In genomic region chr6:43454290-43455033, GRCh38 we compare ENCODE assay signal across 8 cellular contexts. TPM values are rescaled to one million over a fixed set of nuclear protein-coding genes. Genes with fewer than 3 reads are reported as not detected.
DNase-seq lines count a peak whose midpoint lies in the region; ATAC-seq and TF ChIP-seq lines count a peak whose summit lies in the region.

No MANE protein-coding gene starts in this region.

- H3K4me1 ChIP-seq in H9 (ENCODE audit: insufficient read depth, low read length) (no peaks in the 10 kb centered on the region), colonic mucosa (peaks cover 5% of the 10 kb centered on the region)

- CTCF ChIA-PET in CD4-positive, alpha-beta T cell (lab: Charles Lee) = interaction anchor here (0.6 to 2.6 kb wide), 5 partner anchors 16 to 93 kb away, joined by 3 to 13 read pairs (median 3); partner anchors contain the start of gene ABCC10

- H3K79me2 ChIP-seq in H9 (ENCODE audit: insufficient read depth, low read length) = no peaks in the 10 kb centered on the region

- peak; percentile 89 for TF ChIP-seq CTCF in CD4-positive, alpha-beta T cell (IDR thresholded peaks at IDR 0.05)
- TF ChIP-seq CTCF in H9 (conservative IDR thresholded peaks at IDR 0.05) (peak; percentile 93), colonic mucosa (IDR thresholded peaks at IDR 0.05) (peak; percentile 91)

- H4K8ac ChIP-seq in H9 (replicated peaks; ENCODE audit: insufficient read length, low read depth, low read length) = no peak overlapping the region

- H2BK15ac ChIP-seq in H9 (ENCODE audit: low read depth, low read length) = no peak overlapping the region

- H3K36me3 Mint-ChIP-seq in CD4-positive, alpha-beta T cell (ENCODE audit: low read depth) = peaks cover 26% of the 10 kb centered on the region
- peaks cover 0 to 20% (median 18%) of the 10 kb centered on the region in 3 experiments; a peak in 5 of 7 replicates for H3K36me3 Mint-ChIP-seq in H9 (ENCODE audit: insufficient read depth in 1 of 3, low read depth in 3 of 3)
- peaks cover 22% of the 10 kb centered on the region for H3K36me3 Mint-ChIP-seq in activated CD4-positive, alpha-beta T cell treated with anti-CD3 and anti-CD28 coated beads, Interleukin-2, amount 10 ng/mL, durations not matched to agents 24 days and 14 days (ENCODE audit: low read depth)

- H4K91ac ChIP-seq in H9 (ENCODE audit: insufficient read length, low read depth, low read length) = no peak overlapping the region

- peak overlapping the region; percentile 81 for H3K4me3 Mint-ChIP-seq in CD4-positive, alpha-beta T cell
- peak overlapping the region; percentile 66 to 86 for H3K4me3 Mint-ChIP-seq in H9
- H3K4me3 Mint-ChIP-seq in activated CD4-positive, alpha-beta T cell treated with anti-CD3 and anti-CD28 coated beads, Interleukin-2, amount 10 ng/mL, durations not matched to agents 24 days and 14 days = peak overlapping the region; percentile 84

- intact Hi-C loops in CD4-positive, alpha-beta T cell (cut with DNase I, micrococcal nuclease) = loop anchor here (1.0 to 2.0 kb wide), 4 partner anchors 22 to 52 kb away; partner anchors contain the start of gene TJAP1 (in 1 of the 2)
- intact Hi-C loops in activated CD4-positive, alpha-beta T cell treated with anti-CD3 and anti-CD28 coated beads, Interleukin-2, amount 10 ng/mL, durations not matched to agents 24 days and 14 days (cut with micrococcal nuclease) = loop anchor here (1.0 kb wide), 2 partner anchors 27 to 52 kb away; partner anchors contain the start of gene ABCC10
- intact Hi-C loops in colonic mucosa (cut with DNase I) = loop anchor here (2.0 kb wide), 1 partner anchor 52 kb away; no protein-coding TSS in a partner anchor

- no peaks in the 10 kb centered on the region for H3K27me3 Mint-ChIP-seq in CD4-positive, alpha-beta T cell
- H3K27me3 Mint-ChIP-seq in H9 (ENCODE audit: low read depth) = peaks cover 38% of the 10 kb centered on the region
- H3K27me3 Mint-ChIP-seq in activated CD4-positive, alpha-beta T cell treated with anti-CD3 and anti-CD28 coated beads, Interleukin-2, amount 10 ng/mL, durations not matched to agents 24 days and 14 days = peaks cover 26% of the 10 kb centered on the region

- H3K4ac ChIP-seq in H9 (ENCODE audit: low read depth, low read length) = no peak overlapping the region

- no peak overlapping the region for H4K5ac ChIP-seq in H9 (ENCODE audit: insufficient read length, low read depth, low read length)

- ATAC-seq in CD4-positive, alpha-beta T cell (ENCODE audit: poor library complexity) = peak; percentile 59

- no peaks in the 10 kb centered on the region for H3K27me3 ChIP-seq in CD4-positive, alpha-beta T cell (ENCODE audit: control insufficient read depth, insufficient read depth, low read length)
- H3K27me3 ChIP-seq in H9 (ENCODE audit: insufficient read depth, low read length) = peaks cover 12% of the 10 kb centered on the region; the same call in 1 of the 2 replicates
- peaks cover 13% of the 10 kb centered on the region for H3K27me3 ChIP-seq in colonic mucosa

- no peak overlapping the region for H3K18ac ChIP-seq in H9 (ENCODE audit: insufficient read length, low read depth, low read length)

- no peaks in the 10 kb centered on the region for H3K9me3 Mint-ChIP-seq in CD4-positive, alpha-beta T cell
- H3K9me3 Mint-ChIP-seq in H9 = no peaks in the 10 kb centered on the region; a peak in 2 of 5 replicates
- H3K9me3 Mint-ChIP-seq in activated CD4-positive, alpha-beta T cell treated with anti-CD3 and anti-CD28 coated beads, Interleukin-2, amount 10 ng/mL, durations not matched to agents 24 days and 14 days = no peaks in the 10 kb centered on the region

- peak overlapping the region; percentile 61 for H3K27ac Mint-ChIP-seq in CD4-positive, alpha-beta T cell
- no peak overlapping the region for H3K27ac Mint-ChIP-seq in H9
- peak overlapping the region; percentile 34 for H3K27ac Mint-ChIP-seq in activated CD4-positive, alpha-beta T cell treated with anti-CD3 and anti-CD28 coated beads, Interleukin-2, amount 10 ng/mL, durations not matched to agents 24 days and 14 days

- H3K23me2 ChIP-seq in H9 (ENCODE audit: insufficient read length, low read depth, low read length, poor library complexity, severe bottlenecking) = peaks cover 14% of the 10 kb centered on the region

- POLR2A ChIA-PET in CD4-positive, alpha-beta T cell (lab: Charles Lee) = interaction anchor here (1.0 to 2.2 kb wide), 5 partner anchors 40 to 85 kb away, joined by 3 to 6 read pairs (median 4); partner anchors contain the start of gene ZNF318

- no peak overlapping the region for H2AFZ ChIP-seq in H9 (ENCODE audit: low read length)

- H3K23ac ChIP-seq in H9 (ENCODE audit: insufficient read length, low read depth, low read length) = no peak overlapping the region

- H3K27ac ChIP-seq in CD4-positive, alpha-beta T cell (ENCODE audit: low read depth, low read length) = peak overlapping the region; percentile 23
- no peak overlapping the region for H3K27ac ChIP-seq in H9 (ENCODE audit: insufficient read length, low read depth, low read length)
- no peak overlapping the region for H3K27ac ChIP-seq in colonic mucosa

- peak overlapping the region; percentile 50 for H3K4me3 ChIP-seq in colonic mucosa

- no peak overlapping the region for H3T11ph ChIP-seq in H9 (ENCODE audit: low read length)

- no peaks in the 10 kb centered on the region for H3K36me3 ChIP-seq in colonic mucosa

- H2BK20ac ChIP-seq in H9 (ENCODE audit: low read depth, low read length, poor library complexity, severe bottlenecking) = no peak overlapping the region

- H2AK5ac ChIP-seq in H9 (ENCODE audit: insufficient read length, low read length) = no peak overlapping the region

- no peaks in the 10 kb centered on the region for H3K79me1 ChIP-seq in H9 (ENCODE audit: insufficient read depth, low read depth, low read length, poor library complexity, severe bottlenecking)

- H3K9me3 ChIP-seq in CD4-positive, alpha-beta T cell (ENCODE audit: control insufficient read depth, low read length) = no peaks in the 10 kb centered on the region
- H3K9me3 ChIP-seq in H9 (ENCODE audit: control insufficient read depth, low read depth, low read length) (no peaks in the 10 kb centered on the region), colonic mucosa (no peaks in the 10 kb centered on the region)

- peaks cover 4% of the 10 kb centered on the region for H4K20me1 ChIP-seq in H9 (ENCODE audit: control insufficient read depth, insufficient read depth, insufficient read length)

- H2BK120ac ChIP-seq in H9 (ENCODE audit: low read depth, low read length, poor library complexity, severe bottlenecking) = no peak overlapping the region

- no peak overlapping the region for H3K14ac ChIP-seq in H9 (ENCODE audit: insufficient read depth, low read length)

- H3K56ac ChIP-seq in H9 (ENCODE audit: insufficient read length, low read depth, low read length) = no peak overlapping the region

- no peak overlapping the region for H2BK5ac ChIP-seq in H9 (ENCODE audit: insufficient read length, low read length)

- DNase-seq in CD4-positive, alpha-beta T cell = peak; percentile 45 to 72 (median 54)
- peak; percentile 91 for DNase-seq in H9
- DNase-seq in NCI-H460 (ENCODE audit: extremely low read depth, low read depth) = peak; percentile 56
- DNase-seq in activated CD4-positive, alpha-beta T cell treated with anti-CD3 and anti-CD28 coated beads, Interleukin-2, amount 10 ng/mL, durations not matched to agents 24 days and 14 days = peak; percentile 92
- peak; percentile 88 for DNase-seq in colonic mucosa
- DNase-seq in kidney tubule cell (ENCODE audit: low spot score) = peak; percentile 79
- peak; percentile 82 for DNase-seq in stimulated activated CD4-positive, alpha-beta T cell treated with anti-CD3 and anti-CD28 coated beads, Interleukin-15, amount 100 ng/mL, for 24 hours
- DNase-seq in GF-D8 (lab: John Stamatoyannopoulos, UW) = no peak

- no CpG with 5 or more reads among the region's 51 CpGs for WGBS in H9 (ENCODE audit: extremely low coverage, insufficient read length, low lambda C conversion rate)

- peaks cover 21% of the 10 kb centered on the region for H3K4me1 Mint-ChIP-seq in CD4-positive, alpha-beta T cell (ENCODE audit: low read depth)
- peaks cover 9 to 12% of the 10 kb centered on the region in 2 experiments for H3K4me1 Mint-ChIP-seq in H9
- peaks cover 15% of the 10 kb centered on the region for H3K4me1 Mint-ChIP-seq in activated CD4-positive, alpha-beta T cell treated with anti-CD3 and anti-CD28 coated beads, Interleukin-2, amount 10 ng/mL, durations not matched to agents 24 days and 14 days

- H2BK12ac ChIP-seq in H9 (ENCODE audit: insufficient read length, low read depth, low read length) = no peak overlapping the region

- H3K4me2 ChIP-seq in H9 (ENCODE audit: insufficient read depth, insufficient read length, low read length) = peak overlapping the region; percentile 71

- H3K9ac ChIP-seq in H9 (ENCODE audit: extremely low read depth, insufficient read length, low read length) = no peak overlapping the region
- peak overlapping the region in 1 of 2 donors; percentile 56 for H3K9ac ChIP-seq in colonic mucosa (ENCODE audit: low read depth in 2 of 2, low read length in 2 of 2)

RNA-seq across cellular contexts. Expression of gene DLK2, which starts 0.9 kb away (rescaled TPM):
- under 1 TPM; 0.19 to 0.36 TPM for total RNA-seq in CD4-positive, alpha-beta T cell
- total RNA-seq in H9 (2021) (0.57 and 0.96 TPM in 2 replicates), colonic mucosa (under 1 TPM; 0.19 to 0.22 TPM)
- not detected in 2 replicates for total RNA-seq in NCI-H460 (2014; rRNA removed; shearing (Covaris generic))
- polyA plus RNA-seq in NCI-H460 (2014; cell fraction: nucleus; rRNA removed) = 0.79 TPM in 1 of 2 replicates, not detected in the other
- 1.6 and 2.0 TPM in 2 replicates for total RNA-seq in activated CD4-positive, alpha-beta T cell treated with anti-CD3 and anti-CD28 coated beads, Interleukin-2, amount 10 ng/mL, durations not matched to agents 24 days and 14 days

RNA-seq across cellular contexts. Expression of gene TJAP1, which starts 22.9 kb away (rescaled TPM):
- 10 to 100 TPM; 23.6 to 24.4 TPM for total RNA-seq in CD4-positive, alpha-beta T cell
- 45.1 and 49.2 TPM in 2 replicates for total RNA-seq in H9 (2021)
- total RNA-seq in NCI-H460 (2014; rRNA removed; shearing (Covaris generic)) = 21.2 and 21.3 TPM in 2 replicates
- 43.1 and 57.1 TPM in 2 replicates for polyA plus RNA-seq in NCI-H460 (2014; cell fraction: nucleus; rRNA removed)
- 40.7 and 41.1 TPM in 2 replicates for total RNA-seq in activated CD4-positive, alpha-beta T cell treated with anti-CD3 and anti-CD28 coated beads, Interleukin-2, amount 10 ng/mL, durations not matched to agents 24 days and 14 days
- total RNA-seq in colonic mucosa = 10 to 100 TPM; 18.6 to 26.4 TPM

RNA-seq across cellular contexts. Expression of gene ABCC10, which starts 27.1 kb away (rescaled TPM):
- 10 to 100 TPM; 35.7 to 38.5 TPM for total RNA-seq in CD4-positive, alpha-beta T cell
- total RNA-seq in H9 (2021) = 28.0 and 31.8 TPM in 2 replicates
- total RNA-seq in NCI-H460 (2014; rRNA removed; shearing (Covaris generic)) = 6.9 and 9.1 TPM in 2 replicates
- 19.3 and 22.2 TPM in 2 replicates for polyA plus RNA-seq in NCI-H460 (2014; cell fraction: nucleus; rRNA removed)
- 38.2 and 40.0 TPM in 2 replicates for total RNA-seq in activated CD4-positive, alpha-beta T cell treated with anti-CD3 and anti-CD28 coated beads, Interleukin-2, amount 10 ng/mL, durations not matched to agents 24 days and 14 days
- total RNA-seq in colonic mucosa = 10 to 100 TPM; 22.9 to 33.9 TPM

RNA-seq across cellular contexts. Expression of gene LRRC73, which starts 55.7 kb away (rescaled TPM):
- total RNA-seq in CD4-positive, alpha-beta T cell = under 1 TPM; 0.45 to 0.52 TPM
- total RNA-seq in H9 (2021) = 0.26 and 0.55 TPM in 2 replicates
- total RNA-seq in NCI-H460 (2014; rRNA removed; shearing (Covaris generic)) = 0.25 and 0.26 TPM in 2 replicates
- 0.51 and 0.69 TPM in 2 replicates for polyA plus RNA-seq in NCI-H460 (2014; cell fraction: nucleus; rRNA removed)
- 0.14 and 0.51 TPM in 2 replicates for total RNA-seq in activated CD4-positive, alpha-beta T cell treated with anti-CD3 and anti-CD28 coated beads, Interleukin-2, amount 10 ng/mL, durations not matched to agents 24 days and 14 days
- total RNA-seq in colonic mucosa = 1 to 10 TPM in 1 of 2 donors, under 1 TPM in 1; 0.77 to 1.1 TPM

Comparison
In these comparisons a context has a peak if more than half of its experiments do, and no peak if none do; other contexts are left out.
1. H3K27ac Mint-ChIP-seq: peak in CD4-positive, alpha-beta T cell (single experiment) and activated CD4-positive, alpha-beta T cell treated with anti-CD3 and anti-CD28 coated beads, Interleukin-2, amount 10 ng/mL, durations not matched to agents 24 days and 14 days (single experiment); none in H9 (0 of 3).
2. Peak in every context shown above with its lines, with median percentiles within 50 percentile points of each other: H3K4me3 Mint-ChIP-seq and CTCF ChIP-seq.